10 cellular contexts compared by ENCODE assay signal in the genomic region with DNA sequence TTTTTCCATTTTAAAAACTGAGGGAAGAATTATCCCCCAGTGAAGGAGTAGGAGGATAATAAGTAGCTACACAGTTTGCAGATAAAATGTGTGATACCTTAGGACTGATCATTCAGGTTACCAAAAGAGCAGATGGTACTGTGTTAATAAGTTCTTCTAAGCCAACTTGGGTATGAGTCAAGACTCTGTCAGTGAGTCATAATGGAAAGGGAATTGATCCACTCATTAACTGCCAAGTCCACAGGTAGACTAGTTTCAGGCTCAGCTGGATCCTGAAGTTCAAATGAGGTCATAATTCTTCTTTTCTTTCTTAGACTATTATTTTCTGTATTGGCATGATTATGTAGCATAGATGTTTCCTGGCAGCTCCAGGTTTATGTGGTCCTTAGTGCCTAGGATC.
DNase-seq lines count a peak whose midpoint lies in the region; ATAC-seq and TF ChIP-seq lines count a peak whose summit lies in the region.
"Had no signal": no experiment of that assay in that cellular context is flagged by ENCODE, and none has a peak within 500 bp of the region (broad histone marks: within the 10 kb centered on the region; RNA-seq: fewer than 3 reads in every experiment).

No MANE protein-coding gene starts in this region.

- TF ChIP-seq CTCF in coronary artery (IDR thresholded peaks at IDR 0.05) (no peak), ascending aorta (IDR thresholded peaks at IDR 0.05) (no peak)

- peak; percentile 83 for ATAC-seq in GM18867 (IDR thresholded peaks at IDR 0.05; ENCODE audit: unreplicated experiment)
- ATAC-seq in left lobe of liver, result peak; percentile 65

- no peak overlapping the region for H2AFZ ChIP-seq in GM23248

- CTCF ChIA-PET in HEK293T (lab: Yijun Ruan, JAX), result interaction anchor here (0.7 kb wide), 1 partner anchor 88 kb away, joined by 3 read pairs; no protein-coding TSS in a partner anchor

- H3K36me3 ChIP-seq in GM23248 (ENCODE audit: low read depth) (no peaks in the 10 kb centered on the region), ascending aorta (no peaks in the 10 kb centered on the region)

- H3K9ac ChIP-seq in GM23248, result no peak overlapping the region

- H3K79me2 ChIP-seq in GM23248 (ENCODE audit: insufficient read depth), result no peaks in the 10 kb centered on the region

- H4K20me1 ChIP-seq in GM23248 (ENCODE audit: insufficient read depth), result no peaks in the 10 kb centered on the region

- no peaks in the 10 kb centered on the region for H3F3A ChIP-seq in GM23248 (ENCODE audit: insufficient read depth)

- in situ Hi-C loops in GM23248 (cut with MboI), result no loop called here

- no peaks in the 10 kb centered on the region for H3K9me2 ChIP-seq in GM23248 (ENCODE audit: insufficient read depth)

- no peaks in the 10 kb centered on the region for H3K9me3 ChIP-seq in GM23248 (ENCODE audit: low read depth)
- no peaks in the 10 kb centered on the region for H3K9me3 ChIP-seq in ascending aorta

- no peak overlapping the region for H3K4me2 ChIP-seq in GM23248 (ENCODE audit: unreplicated experiment)

- H3K4me3 ChIP-seq in GM23248, result no peak overlapping the region
- H3K4me3 ChIP-seq in coronary artery, result no peak overlapping the region
- H3K4me3 ChIP-seq in ascending aorta, result no peak overlapping the region
- H3K4me3 ChIP-seq: lung had no signal

- intact Hi-C loops in ascending aorta (cut with DNase I), result no loop called here

- H3K27ac ChIP-seq in GM23248 (no peak overlapping the region), coronary artery (no peak overlapping the region), ascending aorta (no peak overlapping the region)

- POLR2A ChIA-PET in HEK293T (lab: Yijun Ruan, JAX), result no interaction called here

- H3K27me3 ChIP-seq in GM23248 (replicated peaks; ENCODE audit: insufficient read depth) (no peaks in the 10 kb centered on the region), ascending aorta (no peaks in the 10 kb centered on the region)

- DNase-seq in GM23248 (peak; percentile 26), HS-5 (ENCODE audit: low read depth) (peak; percentile 4), left lobe of liver (ENCODE audit: low spot score) (no peak), SKM-1 treated with dmso at 0.1 percent for 144 hours (lab: John Stamatoyannopoulos, UW; ENCODE audit: unreplicated experiment) (no peak), coronary artery (ENCODE audit: low spot score) (no peak), HEK293T (ENCODE audit: extremely low spot score) (no peak), ascending aorta (ENCODE audit: low spot score in 2 of 2) (no peak)
- DNase-seq: amygdala had no signal

- H3K4me1 ChIP-seq in GM23248 (ENCODE audit: insufficient read depth), result no peaks in the 10 kb centered on the region
- no peaks in the 10 kb centered on the region for H3K4me1 ChIP-seq in ascending aorta

TF ChIP-seq in HEK293T, 16 proteins besides CTCF, POLR2A, EP300 and RAD21:
- TF ChIP-seq CTBP1 (IDR thresholded peaks at IDR 0.05; ENCODE audit: borderline replicate concordance), result no peak
- TF ChIP-seq FOXA1 (IDR thresholded peaks at IDR 0.05), result no peak
- no peak for TF ChIP-seq FOXK2 (IDR thresholded peaks at IDR 0.05)
- no peak for TF ChIP-seq ARNT (IDR thresholded peaks at IDR 0.05)
- TF ChIP-seq ZNF384 (IDR thresholded peaks at IDR 0.05), result no peak
- TF ChIP-seq L3MBTL2 (conservative IDR thresholded peaks at IDR 0.05), result no peak

Comparison
In these comparisons a context has a peak if more than half of its experiments do, and no peak if none do; other contexts are left out.
1. DNase-seq: peak in GM23248 (single experiment) and HS-5 (single experiment); none in left lobe of liver (single experiment), SKM-1 treated with dmso at 0.1 percent for 144 hours (single experiment), coronary artery (single experiment), HEK293T (single experiment) and ascending aorta (0 of 2).